In the genomic region with DNA sequence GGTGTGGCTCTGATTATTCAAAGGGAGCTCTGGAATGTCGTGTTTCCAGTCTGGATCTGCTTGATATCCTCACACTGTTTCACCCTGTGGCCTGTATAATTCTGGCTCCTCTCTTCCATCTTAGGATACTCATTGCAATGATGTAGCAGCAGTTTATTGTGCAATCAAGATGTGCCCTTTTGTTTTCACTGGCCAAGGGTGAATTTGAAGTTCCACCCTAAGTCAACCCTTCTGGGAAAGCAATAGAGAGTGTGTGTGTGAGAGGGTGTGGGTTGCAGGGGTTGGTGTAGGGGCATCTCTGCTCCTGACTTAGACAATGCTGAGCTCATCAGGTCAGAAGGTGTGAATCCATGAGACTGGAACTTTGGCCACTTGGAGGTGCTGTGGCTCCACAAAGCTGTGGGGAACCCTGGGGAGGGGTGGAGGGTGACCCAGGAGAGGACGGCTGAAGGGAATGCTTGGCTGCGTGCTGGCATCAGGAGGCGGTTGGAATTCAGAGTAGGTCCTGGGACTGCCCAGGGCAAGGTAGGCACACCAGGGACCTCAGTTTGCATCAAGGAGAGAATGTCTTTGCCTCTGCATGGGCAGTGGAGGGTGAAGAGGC, we compare ENCODE assay signal across 9 cellular contexts.
DNase-seq lines count a peak whose midpoint lies in the region; ATAC-seq and TF ChIP-seq lines count a peak whose summit lies in the region.
"Had no signal": no experiment of that assay in that cellular context is flagged by ENCODE, and none has a peak within 500 bp of the region (broad histone marks: within the 10 kb centered on the region; RNA-seq: fewer than 3 reads in every experiment).

No MANE protein-coding gene starts in this region.

- no peak overlapping the region for H3K18ac ChIP-seq in mesendoderm (ENCODE audit: low read length)

- H3K4me3 ChIP-seq in DOHH2 (ENCODE audit: low read length) (no peak overlapping the region), mesendoderm (ENCODE audit: low read length) (no peak overlapping the region)

- H3K23ac ChIP-seq in mesendoderm (ENCODE audit: low read length) = no peak overlapping the region

- H3K4me1 ChIP-seq in DOHH2 (ENCODE audit: control insufficient read depth, low read length) (no peaks in the 10 kb centered on the region), mesendoderm (ENCODE audit: control insufficient read depth, low read depth, low read length) (no peaks in the 10 kb centered on the region)

- H3K79me2 ChIP-seq in DOHH2 (ENCODE audit: control insufficient read depth, low read length) = no peaks in the 10 kb centered on the region
- no peaks in the 10 kb centered on the region for H3K79me2 ChIP-seq in mesendoderm (ENCODE audit: control insufficient read depth, insufficient read depth, low read length)

- no peak overlapping the region for H4K5ac ChIP-seq in mesendoderm (ENCODE audit: low read length)

- peak; percentile 38 for TF ChIP-seq CTCF in DOHH2 (IDR thresholded peaks at IDR 0.05; ENCODE audit: low read depth, low read length, poor library complexity, severe bottlenecking)

- H4K8ac ChIP-seq in mesendoderm (ENCODE audit: low read depth, low read length) = no peak overlapping the region

- H2BK5ac ChIP-seq in mesendoderm (ENCODE audit: low read length) = no peak overlapping the region

- no peak overlapping the region for H2AK5ac ChIP-seq in mesendoderm (ENCODE audit: low read length)

- H3K27ac ChIP-seq in DOHH2 (ENCODE audit: low read depth, low read length) = no peak overlapping the region
- no peak overlapping the region for H3K27ac ChIP-seq in mesendoderm (ENCODE audit: low read depth, low read length)

- no peaks in the 10 kb centered on the region for H3F3A ChIP-seq in DOHH2 (ENCODE audit: control insufficient read depth, insufficient read depth)

- no peak overlapping the region for H3K9ac ChIP-seq in mesendoderm (ENCODE audit: low read length)

- ATAC-seq in GM19467 (IDR thresholded peaks at IDR 0.05; ENCODE audit: unreplicated experiment) (no peak), GM19328 (IDR thresholded peaks at IDR 0.05; ENCODE audit: unreplicated experiment) (no peak)

- no peak overlapping the region for H3K4ac ChIP-seq in mesendoderm (ENCODE audit: low read depth, low read length)

- H3K36me3 ChIP-seq in DOHH2 (ENCODE audit: control insufficient read depth, low read length) (no peaks in the 10 kb centered on the region), mesendoderm (ENCODE audit: control insufficient read depth, insufficient read depth, low read length) (no peaks in the 10 kb centered on the region)

- no peak overlapping the region for H2BK15ac ChIP-seq in mesendoderm (replicated peaks; ENCODE audit: low read depth)

- no peaks in the 10 kb centered on the region for H3K79me1 ChIP-seq in mesendoderm (ENCODE audit: low read length)

- H3K56ac ChIP-seq in mesendoderm (ENCODE audit: low read length) = no peak overlapping the region

- no peaks in the 10 kb centered on the region for H3K9me2 ChIP-seq in DOHH2 (replicated peaks; ENCODE audit: control insufficient read depth, low read length)

- H3K27me3 ChIP-seq in DOHH2 (ENCODE audit: control insufficient read depth, low read length) (0 out of 2 replicates have a peak, but pooled peaks cover 9% of the 10 kb centered on the region), mesendoderm (ENCODE audit: insufficient read depth, low read length, poor library complexity) (no peaks in the 10 kb centered on the region)

- H3K4me2 ChIP-seq in DOHH2 (ENCODE audit: low read length) (no peak overlapping the region), mesendoderm (ENCODE audit: low read length) (no peak overlapping the region)

- WGBS in mesendoderm (ENCODE audit: extremely low coverage, insufficient coverage, low lambda C conversion rate) = no CpG with 5 or more reads among the region's 4 CpGs

- H2BK120ac ChIP-seq in mesendoderm (ENCODE audit: low read depth, low read length) = no peak overlapping the region

- DNase-seq in Kasumi-1 (lab: John Stamatoyannopoulos, UW) (peak; percentile 66 to 77), amniotic epithelial cell (ENCODE audit: low read depth) (peak; percentile 63), mesendoderm (peak; percentile 89), cortex of kidney (lab: John Stamatoyannopoulos, UW) (no peak), GM03348 (ENCODE audit: low spot score) (no peak)
- DNase-seq: right cardiac atrium had no signal

- no peaks in the 10 kb centered on the region for H3K9me3 ChIP-seq in DOHH2 (ENCODE audit: control insufficient read depth, insufficient read depth, low read length)

- no peaks in the 10 kb centered on the region for H4K20me1 ChIP-seq in DOHH2 (ENCODE audit: control insufficient read depth, insufficient read depth, low read depth, low read length)

Comparison
In these comparisons a context has a peak if more than half of its experiments do, and no peak if none do; other contexts are left out.
1. DNase-seq: peak in Kasumi-1 (2 of 2), amniotic epithelial cell (single experiment) and mesendoderm (single experiment); none in cortex of kidney (single experiment) and GM03348 (single experiment).